In the genomic region with DNA sequence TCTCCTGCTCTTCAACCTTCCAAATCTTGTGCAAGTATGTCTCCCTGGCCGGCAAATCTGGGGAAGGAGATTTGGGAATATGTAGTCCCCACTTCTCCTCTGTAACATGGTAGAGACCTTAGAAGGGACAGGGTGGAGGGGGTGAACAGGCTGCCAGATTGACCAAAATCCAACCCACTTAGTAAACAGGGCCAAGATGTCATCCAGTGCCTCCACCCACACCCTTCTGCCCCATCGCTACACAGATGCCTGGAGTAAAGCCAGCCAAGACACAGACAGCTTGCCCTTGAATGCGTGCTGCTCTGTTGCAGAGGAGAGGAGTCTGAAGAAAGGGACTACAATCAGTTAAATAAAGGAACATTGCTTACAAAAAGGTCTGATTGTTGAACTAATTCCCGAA, we compare ENCODE assay signal across 16 cellular contexts.
DNase-seq lines count a peak whose midpoint lies in the region; ATAC-seq and TF ChIP-seq lines count a peak whose summit lies in the region.
"Had no signal": no experiment of that assay in that cellular context is flagged by ENCODE, and none has a peak within 500 bp of the region (broad histone marks: within the 10 kb centered on the region; RNA-seq: fewer than 3 reads in every experiment).

No MANE protein-coding gene starts in this region.

- H3K4me3 ChIP-seq in AG10803 (ENCODE audit: low read length) = peak overlapping the region; percentile 46
- H3K4me3 ChIP-seq in fibroblast of mammary gland (ENCODE audit: control insufficient read depth, low read depth, low read length) = peak overlapping the region; percentile 19
- no peak overlapping the region for H3K4me3 ChIP-seq in ovary
- no peak overlapping the region for H3K4me3 ChIP-seq in body of pancreas
- H3K4me3 ChIP-seq: psoas muscle had no signal

- no peaks in the 10 kb centered on the region for H3K27me3 ChIP-seq in ovary
- no peaks in the 10 kb centered on the region for H3K27me3 ChIP-seq in body of pancreas

- H3K36me3 ChIP-seq in ovary (no peaks in the 10 kb centered on the region), body of pancreas (replicated peaks in 1 of 2; ENCODE audit: insufficient read depth in 1 of 2, low read depth in 2 of 2) (no peaks in the 10 kb centered on the region)

- H3K27ac ChIP-seq in ovary = peak overlapping the region in 1 of 2 donors; percentile 38
- H3K27ac ChIP-seq in body of pancreas = no peak overlapping the region
- H3K27ac ChIP-seq: psoas muscle had no signal

- no peak for TF ChIP-seq EP300 in ovary (IDR thresholded peaks at IDR 0.05)

- intact Hi-C loops in ovary (cut with DNase I) = no loop called here
- intact Hi-C loops in body of pancreas (cut with DNase I) = no loop called here

- H3K9me3 ChIP-seq in ovary (no peaks in the 10 kb centered on the region), body of pancreas (no peaks in the 10 kb centered on the region)
- H3K9me3 ChIP-seq: psoas muscle had no signal

- peaks cover 4% of the 10 kb centered on the region for H3K4me1 ChIP-seq in ovary (ENCODE audit: insufficient read depth)
- no peaks in the 10 kb centered on the region for H3K4me1 ChIP-seq in body of pancreas
- H3K4me1 ChIP-seq: psoas muscle had no signal

- no peak for TF ChIP-seq POLR2A in ovary (IDR thresholded peaks at IDR 0.05)
- no peak for TF ChIP-seq POLR2A in body of pancreas (IDR thresholded peaks at IDR 0.05)

- DNase-seq in AG10803 (ENCODE audit: low read depth) (peak; percentile 81), NCI-H524 treated with DMSO at 0.1 percent for 48 hours (lab: John Stamatoyannopoulos, UW) (peak; percentile 40), fibroblast of mammary gland (ENCODE audit: low read depth) (peak; percentile 81), ovary (peak; percentile 24 to 52 (median 38)), body of pancreas (no peak), HuH-7 (ENCODE audit: low spot score) (no peak)
- DNase-seq: activated CD4-positive, CD25-positive, alpha-beta regulatory T cell; activated naive CD4-positive, alpha-beta T cell treated with anti-CD3 and anti-CD28 coated beads, Interleukin-2, amount 10 ng/mL, durations not matched to agents 7 days and 5 days; Calu3; central memory CD4-positive, alpha-beta T cell; NCI-H1436; stimulated activated CD4-positive, alpha-beta T cell treated with anti-CD3 and anti-CD28 coated beads, Interleukin-1b, Interleukin-23, amount 100 ng/mL, for 48 hours; SW 1271 had no signal

- ATAC-seq in body of pancreas (no peak), HG03025 (IDR thresholded peaks at IDR 0.05; ENCODE audit: low FRiP score, unreplicated experiment) (no peak)
- ATAC-seq in activated CD4-positive, CD25-positive, alpha-beta regulatory T cell treated with anti-CD3 and anti-CD28 coated beads, Interleukin-2, amount 50 U/mL, for 24 hours = no peak

- WGBS in ovary, 3 donors = 18 to 20% (median 19%) methylated on average over 4 of the region's 4 CpGs
- WGBS in body of pancreas, 2 donors = 47 to 64% methylated on average over 4 of the region's 4 CpGs

- TF ChIP-seq CTCF in AG10803 (conservative IDR thresholded peaks at IDR 0.05; ENCODE audit: low read length) = no peak
- no peak for TF ChIP-seq CTCF in fibroblast of mammary gland (conservative IDR thresholded peaks at IDR 0.05; ENCODE audit: control insufficient read depth, insufficient read depth, low read depth, low read length)
- TF ChIP-seq CTCF in ovary (IDR thresholded peaks at IDR 0.05) = no peak
- no peak for TF ChIP-seq CTCF in body of pancreas (IDR thresholded peaks at IDR 0.05)

Comparison
In these comparisons a context has a peak if more than half of its experiments do, and no peak if none do; other contexts are left out.
1. DNase-seq: peak in AG10803 (single experiment), NCI-H524 treated with DMSO at 0.1 percent for 48 hours (single experiment), fibroblast of mammary gland (single experiment) and ovary (5 of 5); none in body of pancreas (0 of 4) and HuH-7 (single experiment).
2. H3K4me3 ChIP-seq: peak in AG10803 (single experiment) and fibroblast of mammary gland (single experiment); none in ovary (single experiment) and body of pancreas (0 of 2).